Comparison of ENCODE assay signal across 14 cellular contexts in the genomic region with DNA sequence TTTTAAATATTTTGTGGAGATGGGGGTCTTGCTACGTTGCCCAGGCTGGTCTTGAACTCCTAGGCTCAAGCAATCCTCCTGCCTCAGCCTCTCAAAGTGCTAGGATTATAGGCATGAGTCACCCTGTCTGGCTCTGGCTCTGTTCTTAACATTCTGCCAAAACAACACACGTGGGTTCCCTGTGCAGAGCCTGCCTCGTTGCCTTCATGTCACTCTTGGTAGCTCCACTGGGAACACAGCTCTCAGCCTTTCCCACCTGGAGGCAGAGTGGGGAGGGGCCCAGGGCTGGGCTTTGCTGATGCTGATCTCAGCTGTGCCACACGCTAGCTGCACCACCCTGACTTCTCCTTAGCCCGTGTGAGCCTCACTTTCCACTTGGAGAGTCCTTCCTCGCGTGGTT. TPM values are rescaled to one million over a fixed set of nuclear protein-coding genes. Genes with fewer than 3 reads are reported as not detected.
DNase-seq lines count a peak whose midpoint lies in the region; ATAC-seq and TF ChIP-seq lines count a peak whose summit lies in the region.
"Had no signal": no experiment of that assay in that cellular context is flagged by ENCODE, and none has a peak within 500 bp of the region (broad histone marks: within the 10 kb centered on the region; RNA-seq: fewer than 3 reads in every experiment).

No MANE protein-coding gene starts in this region.

- H3K36me3 ChIP-seq in sigmoid colon, result peaks cover 18 to 54% (median 22%) of the 10 kb centered on the region in 4 donors
- no peaks in the 10 kb centered on the region for H3K36me3 ChIP-seq in naive thymus-derived CD4-positive, alpha-beta T cell (ENCODE audit: control insufficient read depth in 2 of 3, insufficient read depth in 3 of 3, low read length in 3 of 3)

- H3K9me3 ChIP-seq in sigmoid colon, result no peaks in the 10 kb centered on the region
- no peaks in the 10 kb centered on the region for H3K9me3 ChIP-seq in T-helper 17 cell (ENCODE audit: control insufficient read depth, low read length, poor library complexity, severe bottlenecking)
- no peaks in the 10 kb centered on the region for H3K9me3 ChIP-seq in naive thymus-derived CD4-positive, alpha-beta T cell (ENCODE audit: control insufficient read depth in 2 of 3, low read length in 3 of 3)
- H3K9me3 ChIP-seq: upper lobe of right lung had no signal

- H3K4me1 ChIP-seq in sigmoid colon, result peaks cover 0 to 87% (median 82%) of the 10 kb centered on the region in 4 donors
- no peaks in the 10 kb centered on the region for H3K4me1 ChIP-seq in naive thymus-derived CD4-positive, alpha-beta T cell (ENCODE audit: control insufficient read depth in 2 of 2, insufficient read depth in 2 of 2, low read length in 2 of 2)
- H3K4me1 ChIP-seq: upper lobe of right lung had no signal

- H3K4me1 Mint-ChIP-seq in Calu3 (ENCODE audit: low read depth, unreplicated experiment), result peaks cover 55% of the 10 kb centered on the region
- peaks cover 9% of the 10 kb centered on the region for H3K4me1 Mint-ChIP-seq in T-helper 17 cell
- H3K4me1 Mint-ChIP-seq in naive thymus-derived CD4-positive, alpha-beta T cell, result peaks cover 0 to 18% (median 11%) of the 10 kb centered on the region in 7 donors
- H3K4me1 Mint-ChIP-seq: immature natural killer cell had no signal

- H3K4me3 Mint-ChIP-seq in Calu3 (ENCODE audit: low read depth, unreplicated experiment) (no peak overlapping the region), T-helper 17 cell (no peak overlapping the region)
- H3K4me3 Mint-ChIP-seq in naive thymus-derived CD4-positive, alpha-beta T cell, result no peak overlapping the region
- H3K4me3 Mint-ChIP-seq: immature natural killer cell had no signal

- 65 to 71% methylated on average over 7 of the region's 7 CpGs for WGBS in sigmoid colon, 2 donors

- ATAC-seq in esophagus mucosa (peak; percentile 20), T-helper 17 cell (no peak), HG02763 (IDR thresholded peaks at IDR 0.05; ENCODE audit: unreplicated experiment) (no peak)
- ATAC-seq in naive thymus-derived CD4-positive, alpha-beta T cell, result no peak
- ATAC-seq: upper lobe of right lung had no signal

- no peak overlapping the region for H3K4me3 ChIP-seq in sigmoid colon
- H3K4me3 ChIP-seq in naive thymus-derived CD4-positive, alpha-beta T cell (ENCODE audit: low read length), result no peak overlapping the region
- H3K4me3 ChIP-seq: upper lobe of right lung had no signal

- H3K27ac ChIP-seq in sigmoid colon, result peak overlapping the region; percentile 96 to 100 (median 98)
- H3K27ac ChIP-seq in naive thymus-derived CD4-positive, alpha-beta T cell (ENCODE audit: low read depth, low read length), result no peak overlapping the region
- H3K27ac ChIP-seq: upper lobe of right lung, VCaP had no signal

- TF ChIP-seq POLR2A in sigmoid colon (IDR thresholded peaks at IDR 0.05), result no peak

- H3K27ac Mint-ChIP-seq in Calu3 (ENCODE audit: unreplicated experiment), result no peak overlapping the region
- no peak overlapping the region for H3K27ac Mint-ChIP-seq in T-helper 17 cell
- no peak overlapping the region for H3K27ac Mint-ChIP-seq in naive thymus-derived CD4-positive, alpha-beta T cell
- H3K27ac Mint-ChIP-seq: immature natural killer cell had no signal

- BruUV-seq in Calu3 (replicated peaks; lab: Mats Ljungman, UMichigan), result no TSS peak

- H3K36me3 Mint-ChIP-seq in Calu3 (ENCODE audit: insufficient read depth, unreplicated experiment) (peaks cover 19% of the 10 kb centered on the region), T-helper 17 cell (ENCODE audit: low read depth) (peaks cover 5% of the 10 kb centered on the region)
- H3K36me3 Mint-ChIP-seq in naive thymus-derived CD4-positive, alpha-beta T cell, result no peaks in the 10 kb centered on the region
- H3K36me3 Mint-ChIP-seq: CD4-positive, CD25-positive, alpha-beta regulatory T cell; immature natural killer cell had no signal

- CTCF ChIA-PET in Calu3 (lab: Charles Lee), result interaction anchor here (1.0 kb wide), 1 partner anchor 19 kb away, joined by 3 read pairs; the partner anchor contains the start of gene CRISPLD2
- CTCF ChIA-PET in naive thymus-derived CD4-positive, alpha-beta T cell (lab: Charles Lee), result no interaction called here

- intact Hi-C loops in Calu3 (cut with micrococcal nuclease; ENCODE audit: unreplicated experiment), result no loop called here
- intact Hi-C loops in sigmoid colon (cut with DNase I), result no loop called here
- intact Hi-C loops in naive thymus-derived CD4-positive, alpha-beta T cell (cut with micrococcal nuclease), result no loop called here

- no peaks in the 10 kb centered on the region for H3K27me3 ChIP-seq in sigmoid colon
- no peaks in the 10 kb centered on the region for H3K27me3 ChIP-seq in naive thymus-derived CD4-positive, alpha-beta T cell (ENCODE audit: control insufficient read depth in 2 of 2, insufficient read depth in 2 of 2, low read length in 2 of 2)

- H3K27me3 Mint-ChIP-seq in Calu3 (ENCODE audit: unreplicated experiment), result peaks cover 4% of the 10 kb centered on the region
- peaks cover 46% of the 10 kb centered on the region for H3K27me3 Mint-ChIP-seq in T-helper 17 cell
- peaks cover 14 to 40% (median 29%) of the 10 kb centered on the region in 5 donors for H3K27me3 Mint-ChIP-seq in naive thymus-derived CD4-positive, alpha-beta T cell

- DNase-seq in Calu3 (peak; percentile 24), NCI-H69 (lab: John Stamatoyannopoulos, UW) (peak; percentile 25), sigmoid colon (peak; percentile 87), activated T-cell treated with anti-CD3 and anti-CD28 coated beads for 4 hours (no peak), T-helper 17 cell (no peak)
- no peak for DNase-seq in naive thymus-derived CD4-positive, alpha-beta T cell
- DNase-seq: amniotic stem cell; CD4-positive, CD25-positive, alpha-beta regulatory T cell; immature natural killer cell; KG1; upper lobe of right lung had no signal

- no peaks in the 10 kb centered on the region for H3K9me3 Mint-ChIP-seq in Calu3 (ENCODE audit: low read depth, unreplicated experiment)
- peaks cover 0 to 1% (median 0%) of the 10 kb centered on the region in 11 donors for H3K9me3 Mint-ChIP-seq in naive thymus-derived CD4-positive, alpha-beta T cell
- H3K9me3 Mint-ChIP-seq: immature natural killer cell had no signal

- TF ChIP-seq CTCF in Calu3 (IDR thresholded peaks at IDR 0.05; ENCODE audit: unreplicated experiment) (no peak), sigmoid colon (IDR thresholded peaks at IDR 0.05) (no peak)

- TF ChIP-seq EP300 in sigmoid colon (IDR thresholded peaks at IDR 0.05), result peak in 1 of 4 donors; percentile 80

- POLR2A ChIA-PET in naive thymus-derived CD4-positive, alpha-beta T cell (lab: Charles Lee), result no interaction called here

RNA-seq across cellular contexts. Expression of gene CRISPLD2, which starts 19.3 kb away (rescaled TPM):
- total RNA-seq in Calu3 (2022) (5.9 and 6.5 TPM in 2 replicates), esophagus mucosa (6.5 TPM), sigmoid colon (100 to 1,000 TPM; 140 to 545 (median 260) TPM), T-helper 17 cell (1 to 10 TPM; 1.9 to 4.2 TPM)
- 10 to 100 TPM in 1 of 3 donors, 1 to 10 TPM in 2; 3.0 to 27.3 (median 6.0) TPM for polyA plus RNA-seq in sigmoid colon
- 10 to 100 TPM in 1 of 5 experiments, 1 to 10 TPM in 1, under 1 TPM in 3; 0.38 to 14.4 (median 0.49) TPM for total RNA-seq in naive thymus-derived CD4-positive, alpha-beta T cell
- 1 to 10 TPM in 1 of 2 donors, under 1 TPM in 1; 0.82 to 1.7 TPM for polyA plus RNA-seq in naive thymus-derived CD4-positive, alpha-beta T cell

Comparison
In these comparisons a context has a peak if more than half of its experiments do, and no peak if none do; other contexts are left out.
1. DNase-seq: peak in Calu3 (single experiment), NCI-H69 (single experiment) and sigmoid colon (single experiment); none in activated T-cell treated with anti-CD3 and anti-CD28 coated beads for 4 hours (single experiment), T-helper 17 cell (0 of 3) and naive thymus-derived CD4-positive, alpha-beta T cell (0 of 9).
2. RNA of gene CRISPLD2, which starts 19.3 kb away (total RNA-seq): 140 to 545 TPM in sigmoid colon; 5.9 to 6.5 TPM in Calu3, 6.5 TPM in esophagus mucosa (single experiment), 1.9 to 4.2 TPM in T-helper 17 cell and 0.38 to 14.4 TPM in naive thymus-derived CD4-positive, alpha-beta T cell; every median in the first group is over 4 times any median in the second.